Comparison of ENCODE assay signal across 1 cellular context in the genomic region with DNA sequence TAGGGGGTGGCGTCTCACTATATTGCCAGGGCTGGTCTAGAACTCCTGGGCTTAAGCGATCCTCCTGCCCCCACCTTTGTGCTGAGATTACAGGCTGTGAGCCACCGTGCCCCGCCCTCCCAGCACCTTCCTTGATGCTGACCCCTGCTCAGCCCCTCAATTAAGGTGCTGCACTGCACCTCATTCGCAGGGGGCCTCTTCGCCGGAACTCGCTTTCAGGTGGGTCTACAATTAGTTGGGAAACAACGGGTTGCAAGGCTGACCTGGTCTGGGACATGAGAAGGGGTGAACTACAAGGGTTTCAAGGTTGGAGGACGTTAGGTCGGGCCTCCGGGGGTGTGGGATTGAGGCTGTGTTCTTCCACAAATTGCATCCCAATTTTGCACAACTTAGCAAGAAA.
TF ChIP-seq lines count a peak whose summit lies in the region.

No MANE protein-coding gene starts in this region.

TF ChIP-seq in SK-N-SH, 30 proteins besides CTCF, POLR2A, EP300 and RAD21:
- TF ChIP-seq, protein P1, sequence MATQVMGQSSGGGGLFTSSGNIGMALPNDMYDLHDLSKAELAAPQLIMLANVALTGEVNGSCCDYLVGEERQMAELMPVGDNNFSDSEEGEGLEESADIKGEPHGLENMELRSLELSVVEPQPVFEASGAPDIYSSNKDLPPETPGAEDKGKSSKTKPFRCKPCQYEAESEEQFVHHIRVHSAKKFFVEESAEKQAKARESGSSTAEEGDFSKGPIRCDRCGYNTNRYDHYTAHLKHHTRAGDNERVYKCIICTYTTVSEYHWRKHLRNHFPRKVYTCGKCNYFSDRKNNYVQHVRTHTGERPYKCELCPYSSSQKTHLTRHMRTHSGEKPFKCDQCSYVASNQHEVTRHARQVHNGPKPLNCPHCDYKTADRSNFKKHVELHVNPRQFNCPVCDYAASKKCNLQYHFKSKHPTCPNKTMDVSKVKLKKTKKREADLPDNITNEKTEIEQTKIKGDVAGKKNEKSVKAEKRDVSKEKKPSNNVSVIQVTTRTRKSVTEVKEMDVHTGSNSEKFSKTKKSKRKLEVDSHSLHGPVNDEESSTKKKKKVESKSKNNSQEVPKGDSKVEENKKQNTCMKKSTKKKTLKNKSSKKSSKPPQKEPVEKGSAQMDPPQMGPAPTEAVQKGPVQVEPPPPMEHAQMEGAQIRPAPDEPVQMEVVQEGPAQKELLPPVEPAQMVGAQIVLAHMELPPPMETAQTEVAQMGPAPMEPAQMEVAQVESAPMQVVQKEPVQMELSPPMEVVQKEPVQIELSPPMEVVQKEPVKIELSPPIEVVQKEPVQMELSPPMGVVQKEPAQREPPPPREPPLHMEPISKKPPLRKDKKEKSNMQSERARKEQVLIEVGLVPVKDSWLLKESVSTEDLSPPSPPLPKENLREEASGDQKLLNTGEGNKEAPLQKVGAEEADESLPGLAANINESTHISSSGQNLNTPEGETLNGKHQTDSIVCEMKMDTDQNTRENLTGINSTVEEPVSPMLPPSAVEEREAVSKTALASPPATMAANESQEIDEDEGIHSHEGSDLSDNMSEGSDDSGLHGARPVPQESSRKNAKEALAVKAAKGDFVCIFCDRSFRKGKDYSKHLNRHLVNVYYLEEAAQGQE (IDR thresholded peaks at IDR 0.05; ENCODE audit: low read depth, low read length) = no peak
- no peak for TF ChIP-seq RXRA (IDR thresholded peaks at IDR 0.05; ENCODE audit: borderline replicate concordance, low read depth)
- TF ChIP-seq, protein P2, sequence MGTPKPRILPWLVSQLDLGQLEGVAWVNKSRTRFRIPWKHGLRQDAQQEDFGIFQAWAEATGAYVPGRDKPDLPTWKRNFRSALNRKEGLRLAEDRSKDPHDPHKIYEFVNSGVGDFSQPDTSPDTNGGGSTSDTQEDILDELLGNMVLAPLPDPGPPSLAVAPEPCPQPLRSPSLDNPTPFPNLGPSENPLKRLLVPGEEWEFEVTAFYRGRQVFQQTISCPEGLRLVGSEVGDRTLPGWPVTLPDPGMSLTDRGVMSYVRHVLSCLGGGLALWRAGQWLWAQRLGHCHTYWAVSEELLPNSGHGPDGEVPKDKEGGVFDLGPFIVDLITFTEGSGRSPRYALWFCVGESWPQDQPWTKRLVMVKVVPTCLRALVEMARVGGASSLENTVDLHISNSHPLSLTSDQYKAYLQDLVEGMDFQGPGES (IDR thresholded peaks at IDR 0.05; ENCODE audit: low read depth, low read length) = no peak
- TF ChIP-seq, protein P3, sequence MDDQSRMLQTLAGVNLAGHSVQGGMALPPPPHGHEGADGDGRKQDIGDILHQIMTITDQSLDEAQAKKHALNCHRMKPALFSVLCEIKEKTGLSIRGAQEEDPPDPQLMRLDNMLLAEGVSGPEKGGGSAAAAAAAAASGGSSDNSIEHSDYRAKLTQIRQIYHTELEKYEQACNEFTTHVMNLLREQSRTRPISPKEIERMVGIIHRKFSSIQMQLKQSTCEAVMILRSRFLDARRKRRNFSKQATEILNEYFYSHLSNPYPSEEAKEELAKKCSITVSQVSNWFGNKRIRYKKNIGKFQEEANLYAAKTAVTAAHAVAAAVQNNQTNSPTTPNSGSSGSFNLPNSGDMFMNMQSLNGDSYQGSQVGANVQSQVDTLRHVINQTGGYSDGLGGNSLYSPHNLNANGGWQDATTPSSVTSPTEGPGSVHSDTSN (IDR thresholded peaks at IDR 0.05) = no peak
TF ChIP-seq in SK-N-SH: peak in this region for 0.
